In genomic region chr3:71581451-71581980, GRCh38 we compare ENCODE assay signal across 8 cellular contexts. TPM values are rescaled to one million over a fixed set of nuclear protein-coding genes. Genes with fewer than 3 reads are reported as not detected.
DNase-seq lines count a peak whose midpoint lies in the region; ATAC-seq and TF ChIP-seq lines count a peak whose summit lies in the region.

No MANE protein-coding gene starts in this region.

- peak; percentile 50 for DNase-seq in DND-41
- peak; percentile 23 to 73 (median 62) for DNase-seq in Peyer's patch
- DNase-seq in adipocyte (ENCODE audit: low read depth) = peak; percentile 70
- peak; percentile 48 for DNase-seq in hepatic stellate cell (ENCODE audit: low spot score)
- DNase-seq in retina = peak; percentile 86
- no peak for DNase-seq in NCI-H2107 (lab: John Stamatoyannopoulos, UW)

- no peak for TF ChIP-seq POLR2A in Peyer's patch (IDR thresholded peaks at IDR 0.05)

- H3K4me1 ChIP-seq in DND-41 (ENCODE audit: insufficient read depth, low read length) (peaks cover 42% of the 10 kb centered on the region), Peyer's patch (peaks cover 0 to 39% (median 5%) of the 10 kb centered on the region in 4 donors), adipocyte (ENCODE audit: control insufficient read depth, insufficient read depth, low read length) (peaks cover 10% of the 10 kb centered on the region)

- peaks cover 17% of the 10 kb centered on the region for H3K36me3 ChIP-seq in DND-41 (ENCODE audit: insufficient read depth, low read length)
- H3K36me3 ChIP-seq in Peyer's patch = no peaks in the 10 kb centered on the region
- H3K36me3 ChIP-seq in adipocyte (ENCODE audit: control insufficient read depth, insufficient read depth, low read length, severe bottlenecking) = no peaks in the 10 kb centered on the region

- peak overlapping the region; percentile 65 for H3K4me2 ChIP-seq in DND-41 (ENCODE audit: insufficient read depth, low read length)

- H3K9ac ChIP-seq in DND-41 (ENCODE audit: low read depth, low read length) = peak overlapping the region; percentile 99
- peak overlapping the region; percentile 53 for H3K9ac ChIP-seq in adipocyte (ENCODE audit: low read length)

- peak overlapping the region; percentile 87 for H2AFZ ChIP-seq in DND-41 (ENCODE audit: low read depth, low read length)

- peak overlapping the region; percentile 78 to 82 for H3K4me3 ChIP-seq in DND-41 (ENCODE audit: low read depth in 1 of 2, low read length in 2 of 2)
- H3K4me3 ChIP-seq in Peyer's patch = peak overlapping the region; percentile 74 to 89 (median 78)
- peak overlapping the region; percentile 88 for H3K4me3 ChIP-seq in adipocyte (ENCODE audit: low read length)

- peak; percentile 31 for ATAC-seq in DND-41 (ENCODE audit: insufficient read depth, low read depth)
- ATAC-seq in GM18907 (IDR thresholded peaks at IDR 0.05; ENCODE audit: unreplicated experiment) = no peak
- no peak for ATAC-seq in GM21737 (IDR thresholded peaks at IDR 0.05; ENCODE audit: unreplicated experiment)

- peaks cover 65% of the 10 kb centered on the region for H3K79me2 ChIP-seq in DND-41 (ENCODE audit: insufficient read depth, low read length)

- H3K27me3 ChIP-seq in DND-41 (ENCODE audit: insufficient read depth, low read length, poor library complexity) (no peaks in the 10 kb centered on the region), Peyer's patch (no peaks in the 10 kb centered on the region), adipocyte (replicated peaks; ENCODE audit: control insufficient read depth, insufficient read depth, low read length) (no peaks in the 10 kb centered on the region)

- H3K9me3 ChIP-seq in DND-41 (ENCODE audit: insufficient read depth, low read length, severe bottlenecking) (no peaks in the 10 kb centered on the region), Peyer's patch (no peaks in the 10 kb centered on the region), adipocyte (ENCODE audit: control insufficient read depth, low read length) (no peaks in the 10 kb centered on the region)

- H4K20me1 ChIP-seq in DND-41 (ENCODE audit: insufficient read depth, low read length) = peaks cover 4% of the 10 kb centered on the region; the same call in 1 of the 2 replicates

- TF ChIP-seq CTCF in DND-41 (IDR thresholded peaks at IDR 0.05; ENCODE audit: borderline replicate concordance, extremely low read depth, low read length, poor library complexity, severe bottlenecking) (peak; percentile 21), Peyer's patch (IDR thresholded peaks at IDR 0.05) (no peak)

- peak overlapping the region; percentile 99 for H3K27ac ChIP-seq in DND-41 (ENCODE audit: low read length)
- H3K27ac ChIP-seq in Peyer's patch = peak overlapping the region; percentile 90 to 99 (median 97)

RNA-seq across cellular contexts. Expression of gene FOXP1, which starts 2.0 kb away (rescaled TPM):
- 100 to 1,000 TPM; 103 to 173 (median 140) TPM for total RNA-seq in Peyer's patch
